1 cellular context compared by ENCODE assay signal in the genomic region with DNA sequence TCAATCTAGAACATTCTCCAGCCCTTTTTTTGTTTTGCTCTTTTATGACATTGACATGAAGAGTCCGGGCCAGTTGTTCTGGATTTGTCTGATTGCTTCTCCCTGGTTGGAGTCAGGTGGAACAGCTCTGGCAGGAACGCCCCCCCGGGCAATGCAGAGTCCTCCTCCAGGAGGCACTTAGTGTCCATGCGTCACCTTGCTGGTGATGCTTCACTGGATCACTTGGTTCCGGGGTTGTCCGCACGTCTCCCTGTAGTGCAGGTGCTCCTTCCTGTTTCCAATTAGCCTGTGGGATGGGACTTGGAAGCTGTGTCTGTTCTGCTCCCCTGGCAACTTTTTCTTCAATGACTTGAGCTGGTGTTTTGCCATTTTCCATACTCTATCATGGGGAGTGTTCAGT.
TF ChIP-seq lines count a peak whose summit lies in the region.

No MANE protein-coding gene starts in this region.

TF ChIP-seq in IMR-90, 13 proteins besides CTCF, POLR2A, EP300 and RAD21:
- TF ChIP-seq CEBPB (IDR thresholded peaks at IDR 0.05; ENCODE audit: low read depth, low read length) = no peak
- no peak for TF ChIP-seq BHLHE40 (IDR thresholded peaks at IDR 0.05; ENCODE audit: low read depth, low read length)
- TF ChIP-seq, protein P1, sequence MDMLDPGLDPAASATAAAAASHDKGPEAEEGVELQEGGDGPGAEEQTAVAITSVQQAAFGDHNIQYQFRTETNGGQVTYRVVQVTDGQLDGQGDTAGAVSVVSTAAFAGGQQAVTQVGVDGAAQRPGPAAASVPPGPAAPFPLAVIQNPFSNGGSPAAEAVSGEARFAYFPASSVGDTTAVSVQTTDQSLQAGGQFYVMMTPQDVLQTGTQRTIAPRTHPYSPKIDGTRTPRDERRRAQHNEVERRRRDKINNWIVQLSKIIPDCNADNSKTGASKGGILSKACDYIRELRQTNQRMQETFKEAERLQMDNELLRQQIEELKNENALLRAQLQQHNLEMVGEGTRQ (IDR thresholded peaks at IDR 0.05; ENCODE audit: low read depth, low read length) = no peak
- TF ChIP-seq NFE2L2 (IDR thresholded peaks at IDR 0.05; ENCODE audit: low read depth, low read length) = no peak
- no peak for TF ChIP-seq FOS (IDR thresholded peaks at IDR 0.05; ENCODE audit: low read depth, low read length)
- TF ChIP-seq RCOR1 (IDR thresholded peaks at IDR 0.05; ENCODE audit: insufficient replicate concordance, low read length) = no peak
- no peak for TF ChIP-seq MAFK (IDR thresholded peaks at IDR 0.05; ENCODE audit: low read depth, low read length)
- TF ChIP-seq RFX5 (IDR thresholded peaks at IDR 0.05; ENCODE audit: low read depth, low read length) = no peak
- TF ChIP-seq MAZ (IDR thresholded peaks at IDR 0.05; ENCODE audit: borderline replicate concordance, low read depth, low read length) = no peak
- TF ChIP-seq MXI1 (IDR thresholded peaks at IDR 0.05; ENCODE audit: borderline replicate concordance, low read depth, low read length) = no peak
- TF ChIP-seq, protein P2, sequence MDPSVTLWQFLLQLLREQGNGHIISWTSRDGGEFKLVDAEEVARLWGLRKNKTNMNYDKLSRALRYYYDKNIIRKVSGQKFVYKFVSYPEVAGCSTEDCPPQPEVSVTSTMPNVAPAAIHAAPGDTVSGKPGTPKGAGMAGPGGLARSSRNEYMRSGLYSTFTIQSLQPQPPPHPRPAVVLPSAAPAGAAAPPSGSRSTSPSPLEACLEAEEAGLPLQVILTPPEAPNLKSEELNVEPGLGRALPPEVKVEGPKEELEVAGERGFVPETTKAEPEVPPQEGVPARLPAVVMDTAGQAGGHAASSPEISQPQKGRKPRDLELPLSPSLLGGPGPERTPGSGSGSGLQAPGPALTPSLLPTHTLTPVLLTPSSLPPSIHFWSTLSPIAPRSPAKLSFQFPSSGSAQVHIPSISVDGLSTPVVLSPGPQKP (IDR thresholded peaks at IDR 0.05; ENCODE audit: borderline replicate concordance, low read depth, low read length) = no peak
- TF ChIP-seq SMC3 (IDR thresholded peaks at IDR 0.05; ENCODE audit: low read depth, low read length) = no peak
- no peak for TF ChIP-seq CHD1 (IDR thresholded peaks at IDR 0.05; ENCODE audit: low read depth, low read length)
